Comparison of ENCODE assay signal across 9 cellular contexts in the genomic region with DNA sequence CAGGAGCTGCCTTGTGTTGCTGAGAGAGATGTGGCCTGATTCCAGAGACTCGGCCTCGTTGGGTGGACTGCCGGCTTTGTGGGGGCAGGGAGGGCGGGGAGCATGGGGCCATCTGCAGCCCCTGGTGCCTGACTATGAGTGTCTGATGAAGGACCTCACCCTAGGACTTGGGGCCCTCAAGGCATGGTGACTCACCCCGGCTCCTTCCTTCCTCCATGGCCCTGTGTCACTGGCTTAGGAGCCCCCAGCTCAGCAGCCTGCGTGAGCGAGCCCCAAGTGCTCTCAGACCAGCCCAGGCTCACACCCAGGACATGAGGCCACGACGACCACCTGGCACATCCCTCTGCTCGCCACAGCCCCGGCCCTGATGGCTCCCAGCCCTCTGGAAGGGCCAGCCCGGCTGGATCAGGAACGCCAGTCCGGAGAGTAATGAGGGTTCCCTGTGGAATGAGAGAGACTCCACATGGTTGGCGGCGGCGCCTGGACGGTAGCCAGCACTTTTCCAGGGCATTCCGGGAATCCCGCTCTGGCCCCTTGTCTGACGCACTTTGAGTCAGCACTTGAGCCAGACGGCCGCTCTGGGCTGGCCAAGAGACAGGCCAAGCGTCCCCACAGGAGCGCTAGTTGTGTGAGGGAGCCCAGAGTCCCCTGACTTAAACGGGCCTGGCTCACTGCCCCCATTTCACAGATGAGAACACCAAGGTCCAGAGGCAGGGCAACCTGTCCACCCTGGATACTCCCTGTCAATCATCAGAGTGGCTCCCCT. TPM values are rescaled to one million over a fixed set of nuclear protein-coding genes. Genes with fewer than 3 reads are reported as not detected.
A peak's percentile ranks its signal among the peaks of the same experiment; 100 is the strongest.
DNase-seq lines count a peak whose midpoint lies in the region; ATAC-seq and TF ChIP-seq lines count a peak whose summit lies in the region.
"Had no signal": no experiment of that assay in that cellular context is flagged by ENCODE, and none has a peak within 500 bp of the region (broad histone marks: within the 10 kb centered on the region; RNA-seq: fewer than 3 reads in every experiment).

No MANE protein-coding gene starts in this region.

- in situ Hi-C loops in SK-MEL-5 (cut with HindIII; ENCODE audit: low pct_unique_long_range_greater_than_20kb, low sequenced_read_pairs): no loop called here

- ATAC-seq in gastroesophageal sphincter (peak; percentile 81), psoas muscle (peak; percentile 31 to 65 (median 60))

- H3K36me3 ChIP-seq in gastroesophageal sphincter (no peaks in the 10 kb centered on the region), psoas muscle (ENCODE audit: insufficient read depth in 1 of 2, low read depth in 1 of 2) (no peaks in the 10 kb centered on the region)

- peaks cover 10% of the 10 kb centered on the region for H3K36me3 Mint-ChIP-seq in Calu3 (ENCODE audit: insufficient read depth, unreplicated experiment)

- DNase-seq in Calu3 (peak; percentile 76), SK-MEL-5 (ENCODE audit: low read depth, low spot score) (peak; percentile 50), psoas muscle (peak; percentile 91 to 94), NOMO-1 (lab: John Stamatoyannopoulos, UW; ENCODE audit: unreplicated experiment in 2 of 2) (no peak), NCI-H146 treated with DMSO at 0.1 percent for 48 hours (lab: John Stamatoyannopoulos, UW; ENCODE audit: unreplicated experiment) (no peak), HuH-7.5 (ENCODE audit: low spot score) (no peak), GF-D8 (lab: John Stamatoyannopoulos, UW) (no peak)
- DNase-seq: erythroblast had no signal

- H3K27ac ChIP-seq in gastroesophageal sphincter (peak overlapping the region in 3 of 4 donors; percentile 69 to 90 (median 80)), psoas muscle (peak overlapping the region; percentile 4)

- CTCF ChIA-PET in Calu3 (lab: Charles Lee): no interaction called here

- H3K4me3 ChIP-seq in gastroesophageal sphincter: no peak overlapping the region
- H3K4me3 ChIP-seq in psoas muscle: no peak overlapping the region

- no peaks in the 10 kb centered on the region for H3K9me3 Mint-ChIP-seq in Calu3 (ENCODE audit: low read depth, unreplicated experiment)

- no peak for TF ChIP-seq POLR2A in gastroesophageal sphincter (IDR thresholded peaks at IDR 0.05)

- H3K27me3 Mint-ChIP-seq in Calu3 (ENCODE audit: unreplicated experiment): peaks cover 60% of the 10 kb centered on the region

- no peak for TF ChIP-seq EP300 in gastroesophageal sphincter (IDR thresholded peaks at IDR 0.05)

- H3K4me1 Mint-ChIP-seq in Calu3 (ENCODE audit: low read depth, unreplicated experiment): peaks cover 36% of the 10 kb centered on the region

- H3K27ac Mint-ChIP-seq in Calu3 (ENCODE audit: unreplicated experiment): no peak overlapping the region

- no peak for TF ChIP-seq CTCF in Calu3 (IDR thresholded peaks at IDR 0.05; ENCODE audit: unreplicated experiment)
- peak in 1 of 4 experiments; percentile 4 for TF ChIP-seq CTCF in gastroesophageal sphincter (IDR thresholded peaks at IDR 0.05)
- no peak for TF ChIP-seq CTCF in psoas muscle (IDR thresholded peaks at IDR 0.05)

- intact Hi-C loops in Calu3 (cut with micrococcal nuclease; ENCODE audit: unreplicated experiment): no loop called here
- intact Hi-C loops in psoas muscle (cut with DNase I): no loop called here

- H3K4me3 Mint-ChIP-seq in Calu3 (ENCODE audit: low read depth, unreplicated experiment): no peak overlapping the region

- WGBS in gastroesophageal sphincter (ENCODE audit: low coverage in 1 of 2), 2 donors: no CpG with 5 or more reads among the region's 26 CpGs
- 21 to 32% (median 25%) methylated on average over 24 to 26 of the region's 26 CpGs for WGBS in psoas muscle, 3 donors

- H3K4me1 ChIP-seq in gastroesophageal sphincter: peaks cover 0 to 61% (median 34%) of the 10 kb centered on the region in 3 donors
- peaks cover 15% of the 10 kb centered on the region for H3K4me1 ChIP-seq in psoas muscle

- no peaks in the 10 kb centered on the region for H3K9me3 ChIP-seq in gastroesophageal sphincter
- no peaks in the 10 kb centered on the region for H3K9me3 ChIP-seq in psoas muscle

- no peaks in the 10 kb centered on the region for H3K27me3 ChIP-seq in gastroesophageal sphincter
- H3K27me3 ChIP-seq in psoas muscle (ENCODE audit: insufficient read depth in 3 of 3, low read length in 2 of 3): no peaks in the 10 kb centered on the region

- BruUV-seq in Calu3 (replicated peaks; lab: Mats Ljungman, UMichigan): no TSS peak

RNA-seq across cellular contexts. Expression of a gene that starts 50.6 kb away (rescaled TPM):
- total RNA-seq in Calu3 (2022): not detected in 2 replicates
- total RNA-seq in SK-MEL-5 (2014; rRNA removed; shearing (Covaris generic)): 0.58 and 0.67 TPM in 2 replicates
- polyA plus RNA-seq in SK-MEL-5 (2015; cell fraction: cytosol; rRNA removed): 0.77 and 1.8 TPM in 2 replicates
- polyA plus RNA-seq in SK-MEL-5 (2015; cell fraction: nucleus; rRNA removed): 1.6 and 1.7 TPM in 2 replicates
- total RNA-seq in gastroesophageal sphincter: 10 to 100 TPM in 1 of 4 donors, 1 to 10 TPM in 3; 4.5 to 23.1 (median 6.2) TPM
- under 1 TPM in 3 of 4 donors, not detected in 1; 0.05 to 0.24 (median 0.11) TPM for total RNA-seq in psoas muscle
- polyA plus RNA-seq in psoas muscle: under 1 TPM; 0.01 to 0.08 (median 0.04) TPM

Comparison
In these comparisons a context has a peak if more than half of its experiments do, and no peak if none do; other contexts are left out.
1. DNase-seq: peak in Calu3 (single experiment), SK-MEL-5 (single experiment) and psoas muscle (2 of 2); none in NOMO-1 (0 of 2), NCI-H146 treated with DMSO at 0.1 percent for 48 hours (single experiment), HuH-7.5 (single experiment) and GF-D8 (single experiment).